In the genomic region with DNA sequence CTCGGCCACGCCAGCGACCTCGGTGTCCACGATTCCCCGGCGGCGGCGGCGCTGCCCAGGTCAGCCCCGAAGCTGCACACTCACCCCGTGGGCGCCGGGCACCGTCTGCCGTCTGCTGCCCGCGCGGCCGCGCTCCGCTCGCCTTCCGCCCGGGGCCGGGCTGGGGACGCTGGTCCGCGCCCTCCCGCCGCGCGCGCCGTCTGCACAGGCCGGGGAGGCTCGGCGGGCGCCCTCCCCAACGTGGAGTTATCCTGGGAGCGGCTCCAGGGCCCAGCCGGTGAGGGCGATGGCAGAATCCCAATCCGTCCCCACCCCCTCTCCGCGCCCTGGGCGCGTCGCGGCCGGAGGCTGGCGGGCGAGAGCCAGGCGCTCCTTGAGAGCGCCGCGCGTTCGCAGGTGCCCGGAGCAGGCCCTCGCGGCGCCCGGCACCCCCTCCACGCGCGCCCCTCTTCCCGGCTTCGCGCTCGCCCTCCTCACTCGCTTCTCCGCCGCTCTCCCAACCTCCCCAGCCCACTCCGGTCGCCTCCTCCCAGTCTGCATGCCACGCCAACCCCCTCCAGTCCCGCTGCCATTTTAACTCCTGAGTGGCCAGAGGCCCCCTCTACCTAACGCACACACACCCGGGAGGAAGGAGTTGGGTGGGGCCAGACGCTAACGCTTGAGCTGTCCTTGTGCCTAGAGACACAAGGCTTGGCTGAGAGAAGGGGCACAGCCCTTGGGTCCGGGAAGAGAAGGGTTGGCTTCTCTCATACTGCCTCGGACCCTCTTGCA, we compare ENCODE assay signal across 8 cellular contexts. TPM values are rescaled to one million over a fixed set of nuclear protein-coding genes. Genes with fewer than 3 reads are reported as not detected.
A peak's percentile ranks its signal among the peaks of the same experiment; 100 is the strongest.
DNase-seq lines count a peak whose midpoint lies in the region; ATAC-seq and TF ChIP-seq lines count a peak whose summit lies in the region.

A gene (minus strand): TSS at position 503 of the 771 bp plus-strand sequence. CDS start 65,746 bp downstream, outside the sequence.

- H3K4me1 Mint-ChIP-seq in T-cell, result peaks cover 12 to 13% (median 12%) of the 10 kb centered on the region in 3 donors

- ATAC-seq in T-cell (replicated peaks in 1 of 4), result peak in 1 of 4 experiments; percentile 27
- ATAC-seq in left ventricle myocardium superior, result peak; percentile 71
- ATAC-seq in GM18858 (IDR thresholded peaks at IDR 0.05; ENCODE audit: unreplicated experiment), result no peak

- intact Hi-C loops in left ventricle myocardium superior (cut with micrococcal nuclease), result no loop called here

- CTCF ChIA-PET in T-cell (lab: Charles Lee), result no interaction called here

- no peaks in the 10 kb centered on the region for H3K9me3 Mint-ChIP-seq in T-cell

- H3K27ac Mint-ChIP-seq in T-cell, result no peak within 1 kb of the TSS

- TF ChIP-seq CTCF in retinal pigment epithelial cell (conservative IDR thresholded peaks at IDR 0.05; ENCODE audit: low read depth, low read length), result no peak

- peak within 1 kb of the TSS; percentile 62 for H3K4me3 ChIP-seq in retinal pigment epithelial cell (ENCODE audit: low read length)

- POLR2A ChIA-PET in T-cell (lab: Charles Lee), result no interaction called here

- peak; percentile 51 for DNase-seq in DMS153 treated with DMSO at 0.1 percent for 48 hours (lab: John Stamatoyannopoulos, UW; ENCODE audit: unreplicated experiment)
- DNase-seq in DMS153 (lab: John Stamatoyannopoulos, UW), result no peak
- no peak for DNase-seq in T-cell
- peak; percentile 50 for DNase-seq in left ventricle myocardium superior
- DNase-seq in retinal pigment epithelial cell (ENCODE audit: low read depth), result no peak
- no peak for DNase-seq in stimulated activated CD4-positive, alpha-beta T cell treated with anti-CD3 and anti-CD28 coated beads, Interleukin-12 subunit alpha, Interleukin-12 subunit beta, amount 100 ng/mL, for 4 hours
- DNase-seq in AG08395 (ENCODE audit: low spot score), result no peak

- peaks cover 27 to 62% of the 10 kb centered on the region in 2 donors for H3K27me3 Mint-ChIP-seq in T-cell

- H3K36me3 Mint-ChIP-seq in T-cell, result no peaks in the 10 kb centered on the region

- H3K4me3 Mint-ChIP-seq in T-cell, result peak within 1 kb of the TSS; percentile 49 to 75 (median 59)

RNA-seq across cellular contexts. Expression of the gene that starts here (rescaled TPM):
- total RNA-seq in T-cell, result under 1 TPM in 1 of 5 donors, not detected in 4; 0.03 TPM
- 2.3 TPM for total RNA-seq in left ventricle myocardium superior

Comparison
In these comparisons a context has a peak if more than half of its experiments do, and no peak if none do; other contexts are left out.
1. DNase-seq: peak in DMS153 treated with DMSO at 0.1 percent for 48 hours (single experiment) and left ventricle myocardium superior (single experiment); none in DMS153 (single experiment), T-cell (0 of 34), retinal pigment epithelial cell (single experiment), stimulated activated CD4-positive, alpha-beta T cell treated with anti-CD3 and anti-CD28 coated beads, Interleukin-12 subunit alpha, Interleukin-12 subunit beta, amount 100 ng/mL, for 4 hours (single experiment) and AG08395 (single experiment).